12 cellular contexts compared by ENCODE assay signal in genomic region chr2:102051659-102052366, GRCh38.
DNase-seq lines count a peak whose midpoint lies in the region; ATAC-seq, FAIRE-seq and TF ChIP-seq lines count a peak whose summit lies in the region.
"Had no signal": no experiment of that assay in that cellular context is flagged by ENCODE, and none has a peak within 500 bp of the region (broad histone marks: within the 10 kb centered on the region; RNA-seq: fewer than 3 reads in every experiment).

No MANE protein-coding gene starts in this region.

- POLR2A ChIA-PET in SK-N-SH (lab: Yijun Ruan, JAX) = interaction anchor here (1.5 kb wide), 1 partner anchor 12 kb away, joined by 4 read pairs; no protein-coding TSS in a partner anchor

- H3K4me1 ChIP-seq in SK-N-SH (ENCODE audit: control insufficient read depth in 1 of 2, insufficient read depth in 2 of 2, low read depth in 1 of 2, low read length in 1 of 2) (no peaks in the 10 kb centered on the region; a peak in 1 of 4 replicates), neutrophil (ENCODE audit: control insufficient read depth in 1 of 2, insufficient read depth in 1 of 2, low read depth in 1 of 2, low read length in 1 of 2) (peaks cover 38 to 42% of the 10 kb centered on the region in 2 experiments)

- H3K9me2 ChIP-seq in SK-N-SH = no peaks in the 10 kb centered on the region

- H3K27me3 ChIP-seq in SK-N-SH (ENCODE audit: insufficient read depth) (no peaks in the 10 kb centered on the region), neutrophil (peaks cover 9% of the 10 kb centered on the region)

- H4K20me1 ChIP-seq in SK-N-SH (ENCODE audit: insufficient read depth) = no peaks in the 10 kb centered on the region

- TF ChIP-seq EP300 in SK-N-SH (IDR thresholded peaks at IDR 0.05; ENCODE audit: borderline replicate concordance in 1 of 2, low read depth in 1 of 2, low read length in 1 of 2) = no peak

- peaks cover 14% of the 10 kb centered on the region for H3F3A ChIP-seq in SK-N-SH (replicated peaks; ENCODE audit: insufficient read depth)

- TF ChIP-seq RAD21 in SK-N-SH (IDR thresholded peaks at IDR 0.05; ENCODE audit: low read length) = no peak

- CTCF ChIA-PET in SK-N-SH (lab: Yijun Ruan, JAX) = interaction anchor here (1.8 kb wide), 1 partner anchor 189 kb away, joined by 5 read pairs; no protein-coding TSS in a partner anchor

- H3K4me3 ChIP-seq in SK-N-SH (ENCODE audit: low read depth in 2 of 2, low read length in 1 of 2) (no peak overlapping the region), fibroblast of the aortic adventitia (ENCODE audit: low read depth, low read length) (no peak overlapping the region), neutrophil (ENCODE audit: low read depth in 1 of 2, low read length in 1 of 2) (no peak overlapping the region)

- FAIRE-seq in urothelium cell line (lab: Jason Lieb, UNC) (no peak), H54 (lab: Jason Lieb, UNC) (no peak)

- H2AFZ ChIP-seq in SK-N-SH (ENCODE audit: low read depth) = no peak overlapping the region

- DNase-seq in SK-N-SH = no peak
- peak; percentile 54 for DNase-seq in fibroblast of the aortic adventitia (ENCODE audit: low read depth)
- DNase-seq in urothelium cell line (ENCODE audit: low spot score) = peak; percentile 65
- no peak for DNase-seq in activated CD4-positive, CD25-positive, alpha-beta regulatory T cell treated with anti-CD3 and anti-CD28 coated beads, Interleukin-2, amount 50 U/mL, for 72 hours
- DNase-seq in H54 (ENCODE audit: insufficient read length, low spot score) = no peak
- DNase-seq in NCI-H1417 treated with DMSO at 0.1 percent for 48 hours (lab: John Stamatoyannopoulos, UW) = no peak
- DNase-seq: 8988T; activated CD8-positive, alpha-beta T cell treated with anti-CD3 and anti-CD28 coated beads for 36 hours; DMS53 had no signal

- TF ChIP-seq CTCF in SK-N-SH (IDR thresholded peaks at IDR 0.05) (no peak), fibroblast of the aortic adventitia (IDR thresholded peaks at IDR 0.05; ENCODE audit: insufficient read depth, low read length) (peak; percentile 11), neutrophil (IDR thresholded peaks at IDR 0.05) (no peak)

- 77% methylated on average over 8 of the region's 8 CpGs for WGBS in SK-N-SH (ENCODE audit: low lambda C conversion rate)

- no peaks in the 10 kb centered on the region for H3K36me3 ChIP-seq in SK-N-SH (replicated peaks in 1 of 2; ENCODE audit: control insufficient read depth in 1 of 2, insufficient read depth in 2 of 2, low read length in 1 of 2)
- no peaks in the 10 kb centered on the region for H3K36me3 ChIP-seq in neutrophil

- H3K4me2 ChIP-seq in SK-N-SH = no peak overlapping the region

- no peak for ATAC-seq in SK-N-SH treated with all-trans-retinoic acid at 6 μM for 48 hours
- ATAC-seq: activated CD8-positive, alpha-beta T cell treated with anti-CD3 and anti-CD28 coated beads for 36 hours had no signal

- H3K9me3 ChIP-seq in SK-N-SH (no peaks in the 10 kb centered on the region), neutrophil (no peaks in the 10 kb centered on the region)

- no peak for TF ChIP-seq POLR2A in H54 (IDR thresholded peaks at IDR 0.05; ENCODE audit: low read depth, low read length)

- H3K79me2 ChIP-seq in SK-N-SH (ENCODE audit: insufficient read depth) = no peaks in the 10 kb centered on the region

- H3K27ac ChIP-seq in SK-N-SH (ENCODE audit: low read depth in 2 of 2, low read length in 1 of 2) (peak overlapping the region in 1 of 2 experiments; percentile 63; a peak in 1 of 4 replicates), neutrophil (peak overlapping the region; percentile 73)
- H3K27ac ChIP-seq: epithelial cell of prostate had no signal

- H3K9ac ChIP-seq in SK-N-SH = no peak overlapping the region

TF ChIP-seq in SK-N-SH, 30 proteins besides CTCF, POLR2A, EP300 and RAD21:
- no peak for TF ChIP-seq USF2 (IDR thresholded peaks at IDR 0.05; ENCODE audit: borderline replicate concordance, low read depth, low read length)
- TF ChIP-seq MAX (IDR thresholded peaks at IDR 0.05; ENCODE audit: low read depth) = peak; percentile 85
- TF ChIP-seq REST (IDR thresholded peaks at IDR 0.05; ENCODE audit: low read depth, low read length) = no peak

TF ChIP-seq in SK-N-SH treated with all-trans-retinoic acid at 6 μM for 48 hours, 23 proteins besides CTCF, POLR2A, EP300 and RAD21:
- TF ChIP-seq SNAI2 (CRISPR knock-in tag; IDR thresholded peaks at IDR 0.05) (no peak), ZC3H10 (CRISPR knock-in tag; IDR thresholded peaks at IDR 0.05) (no peak), TCF4 (CRISPR knock-in tag; IDR thresholded peaks at IDR 0.05; ENCODE audit: borderline replicate concordance) (no peak), CSDC2 (CRISPR knock-in tag; IDR thresholded peaks at IDR 0.05) (no peak), ZNF8 (CRISPR knock-in tag; IDR thresholded peaks at IDR 0.05) (no peak), RARB (CRISPR knock-in tag; IDR thresholded peaks at IDR 0.05) (no peak), ZFP3 (CRISPR knock-in tag; IDR thresholded peaks at IDR 0.05) (no peak), CSRNP3 (CRISPR knock-in tag; IDR thresholded peaks at IDR 0.05) (no peak), BACH2 (CRISPR knock-in tag; IDR thresholded peaks at IDR 0.05; ENCODE audit: borderline replicate concordance) (no peak), ZNF70 (CRISPR knock-in tag; IDR thresholded peaks at IDR 0.05) (no peak), ISL1 (CRISPR knock-in tag; IDR thresholded peaks at IDR 0.05) (no peak), POU6F1 (CRISPR knock-in tag; IDR thresholded peaks at IDR 0.05; ENCODE audit: borderline replicate concordance, low read depth) (no peak), TSHZ2 (CRISPR knock-in tag; IDR thresholded peaks at IDR 0.05) (no peak), PATZ1 (CRISPR knock-in tag; IDR thresholded peaks at IDR 0.05; ENCODE audit: borderline replicate concordance) (no peak)
TF ChIP-seq in SK-N-SH treated with all-trans-retinoic acid at 6 μM for 48 hours: peak in this region for 0.

Comparison
In these comparisons a context has a peak if more than half of its experiments do, and no peak if none do; other contexts are left out.
1. DNase-seq: peak in fibroblast of the aortic adventitia (single experiment) and urothelium cell line (single experiment); none in SK-N-SH (single experiment), activated CD4-positive, CD25-positive, alpha-beta regulatory T cell treated with anti-CD3 and anti-CD28 coated beads, Interleukin-2, amount 50 U/mL, for 72 hours (single experiment), H54 (single experiment) and NCI-H1417 treated with DMSO at 0.1 percent for 48 hours (single experiment).